In the genomic region with DNA sequence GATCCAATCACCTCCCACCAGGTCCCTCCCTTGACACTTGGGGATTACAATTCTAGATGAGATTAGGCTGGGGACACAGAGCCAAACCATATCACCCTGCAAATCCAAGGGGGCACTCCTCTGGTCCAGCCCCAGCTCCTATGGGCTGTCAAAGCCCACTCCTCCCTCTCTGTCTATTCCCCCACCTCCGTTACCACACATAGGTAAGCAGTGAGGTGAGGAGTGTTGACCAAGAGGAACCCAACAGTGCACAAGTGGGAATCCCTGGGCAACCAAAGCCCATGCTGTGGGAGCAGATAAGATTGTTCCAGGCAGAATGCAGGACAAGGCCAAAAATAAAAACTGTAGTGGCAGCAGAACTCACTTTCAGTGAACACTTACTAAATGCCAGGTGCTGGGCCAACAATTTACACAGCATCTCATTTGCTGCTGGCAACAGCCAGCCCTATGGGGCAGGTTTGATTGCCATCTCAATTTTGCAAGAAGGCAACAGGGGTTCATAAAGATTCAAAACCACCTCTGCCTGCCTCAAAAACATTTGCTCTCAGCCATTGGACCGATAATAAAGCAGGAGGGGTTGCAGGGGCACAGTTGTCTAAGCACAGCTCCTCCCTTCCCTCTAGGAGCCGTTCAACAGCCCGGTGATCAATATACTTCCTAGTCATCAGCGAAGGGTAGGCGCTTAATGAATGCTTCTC, we compare ENCODE assay signal across 8 cellular contexts. TPM values are rescaled to one million over a fixed set of nuclear protein-coding genes. Genes with fewer than 3 reads are reported as not detected.
A peak's percentile ranks its signal among the peaks of the same experiment; 100 is the strongest.
DNase-seq lines count a peak whose midpoint lies in the region; ATAC-seq and TF ChIP-seq lines count a peak whose summit lies in the region.

No MANE protein-coding gene starts in this region.

- ATAC-seq in gastrocnemius medialis (no peak), HG03439 (IDR thresholded peaks at IDR 0.05; ENCODE audit: unreplicated experiment) (no peak)

- H3K27me3 ChIP-seq in esophagus (ENCODE audit: control insufficient read depth in 1 of 2, insufficient read depth in 2 of 2, low read length in 2 of 2) (no peaks in the 10 kb centered on the region), gastrocnemius medialis (no peaks in the 10 kb centered on the region)

- H3K4me3 ChIP-seq in esophagus (ENCODE audit: low read depth in 1 of 2, low read length in 2 of 2) (peak overlapping the region; percentile 41 to 51), gastrocnemius medialis (peak overlapping the region; percentile 58 to 83 (median 66))

- WGBS in esophagus, 2 donors, result 20% methylated on average over 6 of the region's 6 CpGs

- in situ Hi-C loops in gastrocnemius medialis (cut with MboI; ENCODE audit: low sequenced_read_pairs in 4 of 4), result no loop called here

- intact Hi-C loops in gastrocnemius medialis (cut with DNase I; ENCODE audit: low total_unique reads), result no loop called here

- H3K27ac ChIP-seq in esophagus (ENCODE audit: low read depth in 2 of 2, low read length in 1 of 2), result no peak overlapping the region
- H3K27ac ChIP-seq in gastrocnemius medialis, result no peak overlapping the region

- H3K9me3 ChIP-seq in esophagus (ENCODE audit: control insufficient read depth in 2 of 2, insufficient read depth in 1 of 2, low read depth in 1 of 2, low read length in 1 of 2), result no peaks in the 10 kb centered on the region
- no peaks in the 10 kb centered on the region for H3K9me3 ChIP-seq in gastrocnemius medialis

- TF ChIP-seq POLR2A in gastrocnemius medialis (IDR thresholded peaks at IDR 0.05), result no peak

- H3K36me3 ChIP-seq in esophagus (ENCODE audit: control insufficient read depth in 2 of 2, insufficient read depth in 2 of 2, low read length in 1 of 2), result peaks cover 0 to 5% of the 10 kb centered on the region in 2 donors
- H3K36me3 ChIP-seq in gastrocnemius medialis, result no peaks in the 10 kb centered on the region

- peaks cover 3 to 8% of the 10 kb centered on the region in 2 donors for H3K4me1 ChIP-seq in esophagus (ENCODE audit: control insufficient read depth in 2 of 2, insufficient read depth in 2 of 2, low read length in 1 of 2)
- peaks cover 0 to 17% of the 10 kb centered on the region in 2 donors for H3K4me1 ChIP-seq in gastrocnemius medialis

- DNase-seq in NCI-H82 (lab: John Stamatoyannopoulos, UW) (peak; percentile 71), NCI-H82 treated with DMSO at 0.1 percent for 48 hours (lab: John Stamatoyannopoulos, UW; ENCODE audit: unreplicated experiment) (no peak), OCI-M1 (lab: John Stamatoyannopoulos, UW) (peak; percentile 65), gastrocnemius medialis (no peak), NCI-H2081 treated with DMSO at 0.1 percent for 48 hours (lab: John Stamatoyannopoulos, UW) (no peak), retina (no peak)

- no peak for TF ChIP-seq CTCF in gastrocnemius medialis (IDR thresholded peaks at IDR 0.05 in 4 of 5, conservative IDR thresholded peaks at IDR 0.05 in 1 of 5)

RNA-seq across cellular contexts. Expression of gene SDF2L1, which starts 8.9 kb away (rescaled TPM):
- 10 to 100 TPM; 18.7 to 52.7 TPM for polyA plus RNA-seq in esophagus
- 10 to 100 TPM in 3 of 4 donors, 1 to 10 TPM in 1; 8.5 to 33.2 (median 23.3) TPM for total RNA-seq in gastrocnemius medialis

RNA-seq across cellular contexts. Expression of gene PPIL2, which starts 14.8 kb away (rescaled TPM):
- 10 to 100 TPM; 29.7 to 41.8 TPM for polyA plus RNA-seq in esophagus
- 10 to 100 TPM; 16.8 to 24.8 (median 20.5) TPM for total RNA-seq in gastrocnemius medialis

RNA-seq across cellular contexts. Expression of gene CCDC116, which starts 18.4 kb away (rescaled TPM):
- under 1 TPM; 0.25 to 0.61 TPM for polyA plus RNA-seq in esophagus
- total RNA-seq in gastrocnemius medialis, result under 1 TPM in 2 of 4 donors, not detected in 2; 0.20 to 0.22 TPM

RNA-seq across cellular contexts. Expression of gene YDJC, which starts 21.1 kb away (rescaled TPM):
- 10 to 100 TPM; 28.5 to 31.4 TPM for polyA plus RNA-seq in esophagus
- total RNA-seq in gastrocnemius medialis, result 10 to 100 TPM in 1 of 4 donors, 1 to 10 TPM in 3; 5.2 to 10.8 (median 6.3) TPM

Comparison
In these comparisons a context has a peak if more than half of its experiments do, and no peak if none do; other contexts are left out.
1. DNase-seq: peak in NCI-H82 (single experiment) and OCI-M1 (single experiment); none in NCI-H82 treated with DMSO at 0.1 percent for 48 hours (single experiment), gastrocnemius medialis (0 of 2), NCI-H2081 treated with DMSO at 0.1 percent for 48 hours (single experiment) and retina (single experiment).